ENCODE assay signal across 26 cellular contexts in genomic region chr7:20235303-20235702, GRCh38. TPM values are rescaled to one million over a fixed set of nuclear protein-coding genes. Genes with fewer than 3 reads are reported as not detected.
DNase-seq lines count a peak whose midpoint lies in the region; ATAC-seq, FAIRE-seq and TF ChIP-seq lines count a peak whose summit lies in the region.
"Had no signal": no experiment of that assay in that cellular context is flagged by ENCODE, and none has a peak within 500 bp of the region (broad histone marks: within the 10 kb centered on the region; RNA-seq: fewer than 3 reads in every experiment).

No MANE protein-coding gene starts in this region.

- H3K9ac ChIP-seq in neural cell (ENCODE audit: low read length), result no peak overlapping the region

- H3K9me2 ChIP-seq in neural cell (ENCODE audit: insufficient read depth, low read length), result no peaks in the 10 kb centered on the region

- FAIRE-seq in GM19239 (lab: Jason Lieb, UNC) (peak; percentile 37), bronchial epithelial cell (lab: Jason Lieb, UNC) (no peak)
- FAIRE-seq: G401.6, H1 had no signal

- TF ChIP-seq CTCF in bronchial epithelial cell (IDR thresholded peaks at IDR 0.05; ENCODE audit: insufficient read depth, low read length, severe bottlenecking) (no peak), neural cell (IDR thresholded peaks at IDR 0.05; ENCODE audit: poor library complexity, severe bottlenecking) (no peak)

- no peak overlapping the region for H3K27ac ChIP-seq in neural cell (ENCODE audit: low read length)
- H3K27ac ChIP-seq: HL-60, PC-9 had no signal

- H3K4me2 ChIP-seq in neural cell (ENCODE audit: low read length), result no peak overlapping the region
- H3K4me2 ChIP-seq: PC-9 had no signal

- no peak for ATAC-seq in HG03045 (IDR thresholded peaks at IDR 0.05; ENCODE audit: unreplicated experiment)
- ATAC-seq: Right ventricle myocardium inferior, T-helper 17 cell had no signal

- no peak for TF ChIP-seq RAD21 in neural cell (conservative IDR thresholded peaks at IDR 0.05)

- H3K79me2 ChIP-seq in neural cell (replicated peaks; ENCODE audit: insufficient read depth, low read length), result no peaks in the 10 kb centered on the region

- H3K9me3 ChIP-seq in neural cell (ENCODE audit: low read length), result no peaks in the 10 kb centered on the region
- H3K9me3 ChIP-seq: BE2C had no signal

- no peak overlapping the region for H3K4me3 ChIP-seq in bronchial epithelial cell (ENCODE audit: low read depth, low read length)
- no peak overlapping the region for H3K4me3 ChIP-seq in neural cell (ENCODE audit: low read length)
- H3K4me3 ChIP-seq: PC-9 had no signal

- no peaks in the 10 kb centered on the region for H4K20me1 ChIP-seq in neural cell (ENCODE audit: insufficient read depth)

- TF ChIP-seq EP300 in neural cell (conservative IDR thresholded peaks at IDR 0.05; ENCODE audit: poor library complexity, severe bottlenecking), result peak; percentile 90

- H3K27me3 ChIP-seq in bronchial epithelial cell (ENCODE audit: control insufficient read depth, insufficient read depth, low read length) (no peaks in the 10 kb centered on the region), neural cell (ENCODE audit: insufficient read depth, low read depth, low read length) (peaks cover 7% of the 10 kb centered on the region)
- H3K27me3 ChIP-seq: BE2C had no signal

- DNase-seq in DMS79 treated with DMSO at 0.1 percent for 48 hours (lab: John Stamatoyannopoulos, UW) (peak; percentile 81), GM19239 (ENCODE audit: insufficient read length, low spot score) (no peak), bronchial epithelial cell (ENCODE audit: low read depth) (peak; percentile 29), NCI-H446 (lab: John Stamatoyannopoulos, UW) (no peak), SIG-M5 (lab: John Stamatoyannopoulos, UW) (no peak)
- DNase-seq: BE2C; CD8-positive, alpha-beta memory T cell; DMS 273 treated with DMSO at 0.1 percent for 48 hours; HCEC 1CT; NCI-H1092; NCI-H1417 treated with DMSO at 0.1 percent for 48 hours; NCI-H1694 treated with DMSO at 0.1 percent for 48 hours; NCI-H2081 treated with DMSO at 0.1 percent for 48 hours; NCI-H2171; NCI-H526 treated with DMSO at 0.1 percent for 48 hours; PC-9; SW 1271; T-helper 17 cell had no signal

- peaks cover 13% of the 10 kb centered on the region for H3F3A ChIP-seq in neural cell (ENCODE audit: insufficient read depth, low read length, poor library complexity, severe bottlenecking)

- H3K36me3 ChIP-seq in bronchial epithelial cell (ENCODE audit: control insufficient read depth, insufficient read depth, low read length) (no peaks in the 10 kb centered on the region), neural cell (ENCODE audit: insufficient read depth, low read length) (no peaks in the 10 kb centered on the region)
- H3K36me3 ChIP-seq: BE2C had no signal

- no peak overlapping the region for H2AFZ ChIP-seq in neural cell (ENCODE audit: low read depth, low read length)
- H2AFZ ChIP-seq: PC-9 had no signal

TF ChIP-seq in neural cell, 6 proteins besides CTCF, POLR2A, EP300 and RAD21:
- TF ChIP-seq TAF1 (IDR thresholded peaks at IDR 0.05; ENCODE audit: low read depth) (no peak), EZH2 (IDR thresholded peaks at IDR 0.05; ENCODE audit: borderline replicate concordance, insufficient read depth, low read length, poor library complexity, severe bottlenecking) (no peak), MXI1 (conservative IDR thresholded peaks at IDR 0.05; ENCODE audit: poor library complexity, severe bottlenecking) (no peak), SMC3 (conservative IDR thresholded peaks at IDR 0.05; ENCODE audit: poor library complexity) (no peak), REST (IDR thresholded peaks at IDR 0.05; ENCODE audit: borderline replicate concordance) (peak; percentile 77), POLR2AphosphoS5 (IDR thresholded peaks at IDR 0.05) (peak; percentile 97)

RNA-seq across cellular contexts. Expression of gene MACC1, which starts 18.1 kb away (rescaled TPM):
- 15.5 and 19.2 TPM in 2 replicates for total RNA-seq in bronchial epithelial cell
- 0.20 and 0.22 TPM in 2 replicates for polyA plus RNA-seq in neural cell
- 0.49 and 0.58 TPM in 2 replicates for polyA minus RNA-seq in neural cell
- total RNA-seq: A673 had no signal
- polyA plus RNA-seq: CD14-positive monocyte had no signal

Comparison
In these comparisons a context has a peak if more than half of its experiments do, and no peak if none do; other contexts are left out.
1. DNase-seq: peak in DMS79 treated with DMSO at 0.1 percent for 48 hours (single experiment) and bronchial epithelial cell (single experiment); none in GM19239 (single experiment), NCI-H446 (0 of 2) and SIG-M5 (single experiment).